ENCODE assay signal across 8 cellular contexts in genomic region chr14:81533212-81533535, GRCh38.
DNase-seq lines count a peak whose midpoint lies in the region; ATAC-seq and TF ChIP-seq lines count a peak whose summit lies in the region.

No MANE protein-coding gene starts in this region.

- peak overlapping the region; percentile 98 for H3K4me3 ChIP-seq in AG04449 (ENCODE audit: low read depth, low read length)
- H3K4me3 ChIP-seq in KMS-11 (IDR thresholded peaks at IDR 0.05; ENCODE audit: insufficient read depth, low read depth, low read length), result no peak overlapping the region
- H3K4me3 ChIP-seq in choroid plexus epithelial cell (ENCODE audit: low read depth, low read length), result peak overlapping the region; percentile 95
- H3K4me3 ChIP-seq in muscle layer of duodenum (ENCODE audit: low read depth in 1 of 2, low read length in 2 of 2), result peak overlapping the region; percentile 96 to 97

- no peaks in the 10 kb centered on the region for H3K27me3 ChIP-seq in KMS-11 (ENCODE audit: insufficient read depth, low read depth)
- H3K27me3 ChIP-seq in muscle layer of duodenum (ENCODE audit: low read depth, low read length), result no peaks in the 10 kb centered on the region

- CTCF ChIA-PET in AG04449 (lab: Yijun Ruan, JAX), result interaction anchor here (1.6 kb wide), 1 partner anchor 69 kb away, joined by 6 read pairs; no protein-coding TSS in a partner anchor

- no peaks in the 10 kb centered on the region for H3K36me3 ChIP-seq in KMS-11 (ENCODE audit: insufficient read depth)
- H3K36me3 ChIP-seq in muscle layer of duodenum (ENCODE audit: control insufficient read depth in 1 of 2, insufficient read depth in 2 of 2, low read length in 2 of 2), result no peaks in the 10 kb centered on the region

- H3K9ac ChIP-seq in KMS-11, result peak overlapping the region; percentile 42; the same call in 1 of the 2 replicates

- no peak for DNase-seq in AG04449 (ENCODE audit: low read depth, low spot score)
- DNase-seq in choroid plexus epithelial cell (ENCODE audit: low read depth), result no peak
- no peak for DNase-seq in D341Med (ENCODE audit: low spot score)
- no peak for DNase-seq in KBM-7
- DNase-seq in NCI-H2029 treated with DMSO at 0.1 percent for 48 hours (lab: John Stamatoyannopoulos, UW), result no peak

- H4K20me1 ChIP-seq in KMS-11 (ENCODE audit: insufficient read depth), result no peaks in the 10 kb centered on the region

- in situ Hi-C loops in KBM-7 (cut with MboI; ENCODE audit: low pct_unique_long_range_greater_than_20kb, low sequenced_read_pairs), result no loop called here

- H3K4me1 ChIP-seq in KMS-11 (ENCODE audit: low read depth, poor library complexity, severe bottlenecking) (peaks cover 52% of the 10 kb centered on the region), muscle layer of duodenum (ENCODE audit: control insufficient read depth in 1 of 2, insufficient read depth in 2 of 2, low read length in 2 of 2) (peaks cover 17 to 42% of the 10 kb centered on the region in 2 donors)

- peak overlapping the region; percentile 41; the same call in 1 of the 2 replicates for H2AFZ ChIP-seq in KMS-11 (ENCODE audit: low read depth)

- no peak overlapping the region for H3K27ac ChIP-seq in KMS-11
- peak overlapping the region; percentile 82 for H3K27ac ChIP-seq in muscle layer of duodenum (ENCODE audit: low read length)

- POLR2A ChIA-PET in AG04449 (lab: Yijun Ruan, JAX), result no interaction called here

- TF ChIP-seq CTCF in AG04449 (IDR thresholded peaks at IDR 0.05; ENCODE audit: insufficient read depth, low read length, missing control alignments) (no peak), KMS-11 (conservative IDR thresholded peaks at IDR 0.05; ENCODE audit: low read depth, low read length) (no peak), choroid plexus epithelial cell (conservative IDR thresholded peaks at IDR 0.05; ENCODE audit: low read depth, low read length) (no peak)

- H3K4me2 ChIP-seq in KMS-11, result peak overlapping the region; percentile 83

- H3K9me3 ChIP-seq in muscle layer of duodenum (ENCODE audit: control insufficient read depth in 1 of 2, low read length in 2 of 2), result no peaks in the 10 kb centered on the region

- no peak for ATAC-seq in HG03025 (IDR thresholded peaks at IDR 0.05; ENCODE audit: low FRiP score, unreplicated experiment)

- peaks cover 49% of the 10 kb centered on the region; the same call in 1 of the 2 replicates for H3K79me2 ChIP-seq in KMS-11 (ENCODE audit: insufficient read depth, low read depth)
